In the genomic region with DNA sequence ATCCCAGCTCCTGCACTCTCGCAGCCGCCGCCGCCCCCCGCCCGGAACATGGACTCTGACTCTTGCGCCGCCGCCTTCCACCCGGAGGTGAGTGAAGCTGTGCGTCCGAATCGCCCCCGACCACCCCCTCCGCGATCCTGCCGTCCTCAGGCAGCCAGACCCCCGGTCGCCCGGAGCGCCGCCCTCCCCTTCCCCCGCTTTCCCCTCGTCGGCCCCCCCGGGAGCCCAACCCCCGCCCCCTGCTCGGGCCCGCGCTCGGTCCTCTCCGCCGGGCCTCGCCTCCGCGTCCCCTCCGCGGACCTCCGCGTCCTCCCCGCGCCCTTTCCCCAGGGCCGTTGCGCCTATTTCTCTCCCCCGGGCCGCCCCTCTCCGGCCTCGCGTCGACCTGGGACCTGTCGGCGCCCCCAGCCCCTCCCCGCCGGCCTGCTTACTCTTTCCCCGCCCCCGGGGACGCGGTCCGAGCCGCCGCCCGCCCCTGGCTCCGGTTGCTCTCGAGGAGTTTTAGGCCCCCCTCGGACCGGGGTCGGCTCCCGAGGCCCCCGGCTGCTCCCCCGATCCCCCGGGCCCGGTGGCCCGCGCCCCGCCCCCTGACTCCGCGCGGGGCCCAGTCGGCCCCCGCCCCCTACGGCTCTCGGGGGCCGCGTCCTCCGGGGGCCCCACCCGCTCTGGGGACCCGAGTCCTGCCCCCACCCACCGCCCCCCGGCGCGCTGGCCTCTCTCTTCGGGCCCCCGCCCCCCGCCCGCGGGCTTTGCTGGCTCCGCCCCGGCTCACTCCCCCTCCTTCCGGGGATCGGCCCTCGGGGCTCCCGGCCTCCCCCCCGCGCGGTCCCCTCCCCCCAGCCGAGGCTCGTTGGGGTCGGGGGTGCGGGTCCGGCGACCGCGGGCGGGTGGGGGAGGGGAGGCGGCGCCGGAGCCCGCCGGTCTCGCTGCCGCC, we compare ENCODE assay signal across 8 cellular contexts.
DNase-seq lines count a peak whose midpoint lies in the region; ATAC-seq and TF ChIP-seq lines count a peak whose summit lies in the region.

No MANE protein-coding gene starts in this region.

- ATAC-seq in HG03095 (IDR thresholded peaks at IDR 0.05; ENCODE audit: unreplicated experiment) (no peak), GM19351 (IDR thresholded peaks at IDR 0.05; ENCODE audit: unreplicated experiment) (no peak)

- DNase-seq in NCI-H2196 (lab: John Stamatoyannopoulos, UW; ENCODE audit: unreplicated experiment): peak; percentile 31
- DNase-seq in NCI-H2196 treated with DMSO at 0.1 percent for 48 hours (lab: John Stamatoyannopoulos, UW; ENCODE audit: unreplicated experiment): no peak
- DNase-seq in T-helper 1 cell: peak in 4 of 5 donors; percentile 38 to 64 (median 46)
- no peak for DNase-seq in brain microvascular endothelial cell
- DNase-seq in stimulated activated CD4-positive, alpha-beta T cell treated with anti-CD3 and anti-CD28 coated beads, Interleukin-12 subunit alpha, Interleukin-12 subunit beta, amount 100 ng/mL, for 4 hours: peak; percentile 65

- H3K27me3 ChIP-seq in brain microvascular endothelial cell (replicated peaks): no peaks in the 10 kb centered on the region
- H3K27me3 ChIP-seq in iPS-20b (ENCODE audit: insufficient read depth, low read length): peaks cover 16% of the 10 kb centered on the region; the same call in 1 of the 2 replicates

- H3K27ac ChIP-seq in brain microvascular endothelial cell: peak overlapping the region; percentile 43
- H3K27ac ChIP-seq in iPS-20b (ENCODE audit: low read length): no peak overlapping the region

- H3K9ac ChIP-seq in iPS-20b (ENCODE audit: low read depth, low read length): peak overlapping the region; percentile 77; the same call in 1 of the 2 replicates

- TF ChIP-seq CTCF in brain microvascular endothelial cell (IDR thresholded peaks at IDR 0.05; ENCODE audit: low read depth, low read length, missing control alignments): no peak

- H3K36me3 ChIP-seq in brain microvascular endothelial cell (replicated peaks): peaks cover 8% of the 10 kb centered on the region
- peaks cover 26% of the 10 kb centered on the region for H3K36me3 ChIP-seq in iPS-20b (ENCODE audit: insufficient read depth, low read depth, low read length)

- H3K4me3 ChIP-seq in brain microvascular endothelial cell (ENCODE audit: low read depth, low read length) (peak overlapping the region; percentile 72), iPS-20b (ENCODE audit: low read length) (peak overlapping the region; percentile 75; the same call in 1 of the 2 replicates)

- in situ Hi-C loops in brain microvascular endothelial cell (cut with HindIII; ENCODE audit: low pct_ligation_motif_present, low sequenced_read_pairs): no loop called here

- no peaks in the 10 kb centered on the region for H3K4me1 ChIP-seq in iPS-20b (ENCODE audit: insufficient read depth, low read length)

- H3K9me3 ChIP-seq in iPS-20b (ENCODE audit: insufficient read depth, low read depth, low read length): no peaks in the 10 kb centered on the region

Comparison
In these comparisons a context has a peak if more than half of its experiments do, and no peak if none do; other contexts are left out.
1. DNase-seq: peak in NCI-H2196 (single experiment), T-helper 1 cell (4 of 5) and stimulated activated CD4-positive, alpha-beta T cell treated with anti-CD3 and anti-CD28 coated beads, Interleukin-12 subunit alpha, Interleukin-12 subunit beta, amount 100 ng/mL, for 4 hours (single experiment); none in NCI-H2196 treated with DMSO at 0.1 percent for 48 hours (single experiment) and brain microvascular endothelial cell (single experiment).